ENCODE assay signal across 19 cellular contexts in genomic region chr22:24972369-24972768, GRCh38. TPM values are rescaled to one million over a fixed set of nuclear protein-coding genes. Genes with fewer than 3 reads are reported as not detected.
A peak's percentile ranks its signal among the peaks of the same experiment; 100 is the strongest.
DNase-seq lines count a peak whose midpoint lies in the region; ATAC-seq, FAIRE-seq and TF ChIP-seq lines count a peak whose summit lies in the region.
"Had no signal": no experiment of that assay in that cellular context is flagged by ENCODE, and none has a peak within 500 bp of the region (broad histone marks: within the 10 kb centered on the region; RNA-seq: fewer than 3 reads in every experiment).

No MANE protein-coding gene starts in this region.

- H3K4me1 ChIP-seq in Caco-2 (peaks cover 21% of the 10 kb centered on the region), HEK293 (ENCODE audit: control insufficient read depth, insufficient read depth, low read length) (no peaks in the 10 kb centered on the region), RWPE2 (ENCODE audit: insufficient read depth, poor library complexity, severe bottlenecking) (peaks cover 57% of the 10 kb centered on the region)
- H3K4me1 ChIP-seq in effector memory CD4-positive, alpha-beta T cell (ENCODE audit: control insufficient read depth, insufficient read depth, low read length, poor library complexity, severe bottlenecking) = no peaks in the 10 kb centered on the region

- H3K27me3 ChIP-seq in Caco-2 (replicated peaks; ENCODE audit: control insufficient read depth, insufficient read depth, low read length) (no peaks in the 10 kb centered on the region), RWPE2 (ENCODE audit: insufficient read depth, poor library complexity, severe bottlenecking) (no peaks in the 10 kb centered on the region)
- no peaks in the 10 kb centered on the region for H3K27me3 ChIP-seq in effector memory CD4-positive, alpha-beta T cell (replicated peaks; ENCODE audit: control insufficient read depth, insufficient read depth, low read length, poor library complexity, severe bottlenecking)

- FAIRE-seq in urothelium cell line (lab: Jason Lieb, UNC) = peak; percentile 99
- FAIRE-seq: D721Med, GM12878 had no signal

- H3K4me1 Mint-ChIP-seq in Caco-2 (ENCODE audit: low read depth, unreplicated experiment) = peaks cover 14% of the 10 kb centered on the region
- H3K4me1 Mint-ChIP-seq: CD4-positive, alpha-beta memory T cell had no signal

- H3K36me3 Mint-ChIP-seq in Caco-2 (ENCODE audit: insufficient read depth, unreplicated experiment) = peaks cover 7% of the 10 kb centered on the region
- H3K36me3 Mint-ChIP-seq: CD4-positive, alpha-beta memory T cell had no signal

- peak overlapping the region; percentile 0 for H3K27ac Mint-ChIP-seq in Caco-2 (ENCODE audit: unreplicated experiment)
- H3K27ac Mint-ChIP-seq: CD4-positive, alpha-beta memory T cell had no signal

- H3K9me3 ChIP-seq in Caco-2 (no peaks in the 10 kb centered on the region), HEK293 (ENCODE audit: control insufficient read depth, insufficient read depth, low read depth, low read length) (no peaks in the 10 kb centered on the region), RWPE2 (ENCODE audit: severe bottlenecking) (no peaks in the 10 kb centered on the region)
- no peaks in the 10 kb centered on the region for H3K9me3 ChIP-seq in effector memory CD4-positive, alpha-beta T cell (ENCODE audit: control insufficient read depth, low read length)

- H3K4me3 Mint-ChIP-seq in Caco-2 (ENCODE audit: unreplicated experiment) = no peak overlapping the region
- H3K4me3 Mint-ChIP-seq: CD4-positive, alpha-beta memory T cell had no signal

- POLR2A ChIA-PET in Caco-2 (lab: Charles Lee) = no interaction called here
- POLR2A ChIA-PET in HEK293 (lab: Yijun Ruan, JAX) = no interaction called here

- H3K36me3 ChIP-seq in Caco-2 (ENCODE audit: control insufficient read depth, insufficient read depth, low read length) (no peaks in the 10 kb centered on the region; the same call in 1 of the 2 replicates), HEK293 (ENCODE audit: control insufficient read depth in 2 of 2, insufficient read depth in 1 of 2, low read length in 2 of 2) (no peaks in the 10 kb centered on the region), RWPE2 (ENCODE audit: low read depth) (0 out of 2 replicates have a peak, but pooled peaks cover 5% of the 10 kb centered on the region)
- no peaks in the 10 kb centered on the region for H3K36me3 ChIP-seq in effector memory CD4-positive, alpha-beta T cell (ENCODE audit: control insufficient read depth, insufficient read depth, low read length)

- no TSS peak for BruUV-seq in Caco-2 (replicated peaks; lab: Mats Ljungman, UMichigan)

- no peak overlapping the region for H3K27ac ChIP-seq in HEK293 (ENCODE audit: extremely low read depth, low read depth, low read length)
- H3K27ac ChIP-seq in RWPE2 (ENCODE audit: poor library complexity, severe bottlenecking) = peak overlapping the region; percentile 92
- no peak overlapping the region for H3K27ac ChIP-seq in effector memory CD4-positive, alpha-beta T cell (ENCODE audit: insufficient read depth, low read length, poor library complexity, severe bottlenecking)

- intact Hi-C loops in Caco-2 (cut with micrococcal nuclease; ENCODE audit: unreplicated experiment) = no loop called here

- ATAC-seq in RWPE2 (ENCODE audit: low read depth) = no peak
- ATAC-seq in GM18909 (IDR thresholded peaks at IDR 0.05; ENCODE audit: poor library complexity, unreplicated experiment) = no peak
- ATAC-seq: GM12878 had no signal

- H3K4me3 ChIP-seq in Caco-2 (ENCODE audit: low read depth, low read length) (no peak overlapping the region), HEK293 (ENCODE audit: low read depth, low read length) (no peak overlapping the region), RWPE2 (ENCODE audit: severe bottlenecking) (no peak overlapping the region)
- no peak overlapping the region for H3K4me3 ChIP-seq in effector memory CD4-positive, alpha-beta T cell (ENCODE audit: insufficient read depth, low read depth, low read length, poor library complexity, severe bottlenecking)
- H3K4me3 ChIP-seq: GM12878 had no signal

- no peaks in the 10 kb centered on the region for H3K9me3 Mint-ChIP-seq in Caco-2 (ENCODE audit: unreplicated experiment)
- H3K9me3 Mint-ChIP-seq: CD4-positive, alpha-beta memory T cell had no signal

- TF ChIP-seq CTCF in Caco-2 (IDR thresholded peaks at IDR 0.05; ENCODE audit: insufficient read depth in 1 of 2, low read depth in 1 of 2, low read length in 1 of 2, severe bottlenecking in 1 of 2, unreplicated experiment in 1 of 2) (no peak), HEK293 (tag by site-specific recombination; IDR thresholded peaks at IDR 0.05) (no peak), RWPE2 (IDR thresholded peaks at IDR 0.05; ENCODE audit: poor library complexity, severe bottlenecking) (no peak)

- CTCF ChIA-PET in Caco-2 (lab: Charles Lee) (no interaction called here), HEK293 (lab: Yijun Ruan, JAX) (interaction anchor here (0.9 kb wide), 1 partner anchor 76 kb away, joined by 3 read pairs; no protein-coding TSS in a partner anchor)

- no peaks in the 10 kb centered on the region for H3K27me3 Mint-ChIP-seq in Caco-2 (ENCODE audit: insufficient read depth, unreplicated experiment)
- H3K27me3 Mint-ChIP-seq: CD4-positive, alpha-beta memory T cell had no signal

- DNase-seq in Caco-2 = no peak
- no peak for DNase-seq in RWPE2 (ENCODE audit: low spot score)
- DNase-seq in urothelium cell line (ENCODE audit: low spot score) = no peak
- DNase-seq in effector memory CD4-positive, alpha-beta T cell = no peak
- DNase-seq: C1 segment of cervical spinal cord; CD4-positive, alpha-beta memory T cell; DMS 273 treated with DMSO at 0.1 percent for 48 hours; DMS79; EL; GDM1; GOT3; H7; HCEC 1CT had no signal

TF ChIP-seq in HEK293, 187 proteins besides CTCF, POLR2A, EP300 and RAD21:
- TF ChIP-seq ZNF202 (tag by site-specific recombination; IDR thresholded peaks at IDR 0.05; ENCODE audit: borderline replicate concordance) = no peak
- TF ChIP-seq ZBTB44 (tag by site-specific recombination; IDR thresholded peaks at IDR 0.05) = peak; percentile 50; the same call in 1 of the 2 replicates
- TF ChIP-seq OSR2 (tag by site-specific recombination; IDR thresholded peaks at IDR 0.05) = no peak
- TF ChIP-seq ZBTB17 (tag by site-specific recombination; IDR thresholded peaks at IDR 0.05) = peak; percentile 25; the same call in 1 of the 2 replicates
- TF ChIP-seq INSM2 (tag by site-specific recombination; IDR thresholded peaks at IDR 0.05) = no peak
- peak; percentile 98 for TF ChIP-seq ZNF366 (tag by site-specific recombination; conservative IDR thresholded peaks at IDR 0.05)
- peak; percentile 78 for TF ChIP-seq ZNF664 (tag by site-specific recombination; IDR thresholded peaks at IDR 0.05)
- TF ChIP-seq ZFHX2 (tag by site-specific recombination; conservative IDR thresholded peaks at IDR 0.05) = no peak

RNA-seq across cellular contexts. Expression of gene KIAA1671, which starts 19.9 kb away (rescaled TPM):
- total RNA-seq in Caco-2 (2022) = 28.6 and 34.7 TPM in 2 replicates

RNA-seq across cellular contexts. Expression of gene LHFPL7, which starts 25.9 kb away (rescaled TPM):
- total RNA-seq in Caco-2 (2022) = not detected in 2 replicates
- total RNA-seq: A172; A673; CD4-positive, alpha-beta memory T cell; GM12878; H7 had no signal
